In the genomic region with DNA sequence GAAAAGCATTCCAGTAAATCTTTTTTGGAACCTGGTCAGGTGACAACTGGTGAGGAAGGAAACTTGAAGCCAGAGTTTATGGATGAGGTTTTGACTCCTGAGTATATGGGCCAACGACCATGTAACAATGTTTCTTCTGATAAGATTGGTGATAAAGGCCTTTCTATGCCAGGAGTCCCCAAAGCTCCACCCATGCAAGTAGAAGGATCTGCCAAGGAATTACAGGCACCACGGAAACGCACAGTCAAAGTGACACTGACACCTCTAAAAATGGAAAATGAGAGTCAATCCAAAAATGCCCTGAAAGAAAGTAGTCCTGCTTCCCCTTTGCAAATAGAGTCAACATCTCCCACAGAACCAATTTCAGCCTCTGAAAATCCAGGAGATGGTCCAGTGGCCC, we compare ENCODE assay signal across 20 cellular contexts. TPM values are rescaled to one million over a fixed set of nuclear protein-coding genes. Genes with fewer than 3 reads are reported as not detected.
DNase-seq lines count a peak whose midpoint lies in the region; ATAC-seq and TF ChIP-seq lines count a peak whose summit lies in the region.
"Had no signal": no experiment of that assay in that cellular context is flagged by ENCODE, and none has a peak within 500 bp of the region (broad histone marks: within the 10 kb centered on the region; RNA-seq: fewer than 3 reads in every experiment).

No MANE protein-coding gene starts in this region.

- peaks cover 0 to 99% (median 9%) of the 10 kb centered on the region in 3 donors for H3K36me3 ChIP-seq in Peyer's patch

- peaks cover 21 to 49% of the 10 kb centered on the region in 2 donors for H3K36me3 Mint-ChIP-seq in activated T-cell treated with anti-CD3 and anti-CD28 coated beads, Interleukin-2, amount 50 U/mL, for 72 hours (ENCODE audit: insufficient read depth in 2 of 2)
- H3K36me3 Mint-ChIP-seq in natural killer cell, result peaks cover 42% of the 10 kb centered on the region
- peaks cover 67% of the 10 kb centered on the region for H3K36me3 Mint-ChIP-seq in natural killer cell treated with Interleukin-12 subunit alpha and Interleukin-12 subunit beta and Interleukin-15 and Interleukin-18, amount 100 ng/mL, for 72 hours
- peaks cover 65% of the 10 kb centered on the region for H3K36me3 Mint-ChIP-seq in activated naive CD8-positive, alpha-beta T cell treated with anti-CD3 and anti-CD28 coated beads, Interleukin-2, amount 50 U/mL, for 24 hours (ENCODE audit: low read depth)
- peaks cover 48 to 70% of the 10 kb centered on the region in 2 donors for H3K36me3 Mint-ChIP-seq in stimulated activated naive B cell treated with anti-CD40 and anti-IgM and Interleukin-4, amounts not matched to agents 10 μg/mL and 1 μg/mL and 100 μg/mL, for 72 hours

- H3K4me1 ChIP-seq in Peyer's patch, result no peaks in the 10 kb centered on the region
- H3K4me1 ChIP-seq: BLaER1 had no signal

- H3K4me3 Mint-ChIP-seq in activated T-cell treated with anti-CD3 and anti-CD28 coated beads, Interleukin-2, amount 50 U/mL, for 72 hours, result no peak overlapping the region
- H3K4me3 Mint-ChIP-seq in natural killer cell, result no peak overlapping the region
- H3K4me3 Mint-ChIP-seq in natural killer cell treated with Interleukin-12 subunit alpha and Interleukin-12 subunit beta and Interleukin-15 and Interleukin-18, amount 100 ng/mL, for 72 hours, result no peak overlapping the region
- no peak overlapping the region for H3K4me3 Mint-ChIP-seq in activated naive CD8-positive, alpha-beta T cell treated with anti-CD3 and anti-CD28 coated beads, Interleukin-2, amount 50 U/mL, for 24 hours
- H3K4me3 Mint-ChIP-seq in stimulated activated naive B cell treated with anti-CD40 and anti-IgM and Interleukin-4, amounts not matched to agents 10 μg/mL and 1 μg/mL and 100 μg/mL, for 72 hours, result no peak overlapping the region
- H3K4me3 Mint-ChIP-seq: H9 had no signal

- no peaks in the 10 kb centered on the region for H3K9me3 Mint-ChIP-seq in activated T-cell treated with anti-CD3 and anti-CD28 coated beads, Interleukin-2, amount 50 U/mL, for 72 hours
- H3K9me3 Mint-ChIP-seq in natural killer cell, result no peaks in the 10 kb centered on the region
- H3K9me3 Mint-ChIP-seq in natural killer cell treated with Interleukin-12 subunit alpha and Interleukin-12 subunit beta and Interleukin-15 and Interleukin-18, amount 100 ng/mL, for 72 hours, result no peaks in the 10 kb centered on the region
- H3K9me3 Mint-ChIP-seq in activated naive CD8-positive, alpha-beta T cell treated with anti-CD3 and anti-CD28 coated beads, Interleukin-2, amount 50 U/mL, for 24 hours, result no peaks in the 10 kb centered on the region
- no peaks in the 10 kb centered on the region for H3K9me3 Mint-ChIP-seq in stimulated activated naive B cell treated with anti-CD40 and anti-IgM and Interleukin-4, amounts not matched to agents 10 μg/mL and 1 μg/mL and 100 μg/mL, for 72 hours
- H3K9me3 Mint-ChIP-seq: CD4-positive, alpha-beta memory T cell; H9 had no signal

- H3K4me1 Mint-ChIP-seq in activated T-cell treated with anti-CD3 and anti-CD28 coated beads, Interleukin-2, amount 50 U/mL, for 72 hours (ENCODE audit: low read depth), result no peaks in the 10 kb centered on the region
- peaks cover 0 to 10% of the 10 kb centered on the region in 2 donors for H3K4me1 Mint-ChIP-seq in natural killer cell
- H3K4me1 Mint-ChIP-seq in natural killer cell treated with Interleukin-12 subunit alpha and Interleukin-12 subunit beta and Interleukin-15 and Interleukin-18, amount 100 ng/mL, for 72 hours (ENCODE audit: low read depth in 2 of 2), result peaks cover 0 to 3% of the 10 kb centered on the region in 2 donors
- no peaks in the 10 kb centered on the region for H3K4me1 Mint-ChIP-seq in activated naive CD8-positive, alpha-beta T cell treated with anti-CD3 and anti-CD28 coated beads, Interleukin-2, amount 50 U/mL, for 24 hours
- peaks cover 0 to 2% of the 10 kb centered on the region in 2 donors for H3K4me1 Mint-ChIP-seq in stimulated activated naive B cell treated with anti-CD40 and anti-IgM and Interleukin-4, amounts not matched to agents 10 μg/mL and 1 μg/mL and 100 μg/mL, for 72 hours
- H3K4me1 Mint-ChIP-seq: H9 had no signal

- H3K4me3 ChIP-seq in Peyer's patch, result no peak overlapping the region
- H3K4me3 ChIP-seq: BLaER1 had no signal

- peak overlapping the region; percentile 24 for H3K27ac Mint-ChIP-seq in activated T-cell treated with anti-CD3 and anti-CD28 coated beads, Interleukin-2, amount 50 U/mL, for 72 hours
- peak overlapping the region; percentile 1 to 18 for H3K27ac Mint-ChIP-seq in natural killer cell
- no peak overlapping the region for H3K27ac Mint-ChIP-seq in natural killer cell treated with Interleukin-12 subunit alpha and Interleukin-12 subunit beta and Interleukin-15 and Interleukin-18, amount 100 ng/mL, for 72 hours
- H3K27ac Mint-ChIP-seq in activated naive CD8-positive, alpha-beta T cell treated with anti-CD3 and anti-CD28 coated beads, Interleukin-2, amount 50 U/mL, for 24 hours, result peak overlapping the region; percentile 63
- H3K27ac Mint-ChIP-seq in stimulated activated naive B cell treated with anti-CD40 and anti-IgM and Interleukin-4, amounts not matched to agents 10 μg/mL and 1 μg/mL and 100 μg/mL, for 72 hours, result peak overlapping the region; percentile 38

- H3K9me3 ChIP-seq in Peyer's patch, result no peaks in the 10 kb centered on the region
- H3K9me3 ChIP-seq: BLaER1 had no signal

- DNase-seq in activated T-cell treated with anti-CD3 and anti-CD28 coated beads, Interleukin-2, amount 50 U/mL, for 72 hours, result no peak
- DNase-seq in activated T-cell treated with anti-CD3 and anti-CD28 coated beads for 4 hours, result no peak
- DNase-seq in natural killer cell, result no peak
- no peak for DNase-seq in natural killer cell treated with Interleukin-12 subunit alpha and Interleukin-12 subunit beta and Interleukin-15 and Interleukin-18, amount 100 ng/mL, for 72 hours (ENCODE audit: low spot score)
- no peak for DNase-seq in activated naive CD8-positive, alpha-beta T cell treated with anti-CD3 and anti-CD28 coated beads, Interleukin-2, amount 50 U/mL, for 24 hours
- DNase-seq in stimulated activated naive B cell treated with anti-CD40 and anti-IgM and Interleukin-4, amounts not matched to agents 10 μg/mL and 1 μg/mL and 100 μg/mL, for 72 hours, result no peak
- no peak for DNase-seq in Peyer's patch
- DNase-seq: CD4-positive, alpha-beta memory T cell; DMS53; EL; H9; NCI-H1417; NCI-H187 treated with DMSO at 0.1 percent for 48 hours; NCI-H2227 treated with DMSO at 0.1 percent for 48 hours; NCI-H524; NCI-H82; PC-3 had no signal

- H3K27me3 Mint-ChIP-seq in activated T-cell treated with anti-CD3 and anti-CD28 coated beads, Interleukin-2, amount 50 U/mL, for 72 hours (ENCODE audit: low read depth), result no peaks in the 10 kb centered on the region
- H3K27me3 Mint-ChIP-seq in natural killer cell (ENCODE audit: low read depth in 2 of 2), result no peaks in the 10 kb centered on the region
- H3K27me3 Mint-ChIP-seq in natural killer cell treated with Interleukin-12 subunit alpha and Interleukin-12 subunit beta and Interleukin-15 and Interleukin-18, amount 100 ng/mL, for 72 hours, result no peaks in the 10 kb centered on the region
- H3K27me3 Mint-ChIP-seq in activated naive CD8-positive, alpha-beta T cell treated with anti-CD3 and anti-CD28 coated beads, Interleukin-2, amount 50 U/mL, for 24 hours, result no peaks in the 10 kb centered on the region
- H3K27me3 Mint-ChIP-seq in stimulated activated naive B cell treated with anti-CD40 and anti-IgM and Interleukin-4, amounts not matched to agents 10 μg/mL and 1 μg/mL and 100 μg/mL, for 72 hours, result no peaks in the 10 kb centered on the region
- H3K27me3 Mint-ChIP-seq: CD4-positive, alpha-beta memory T cell had no signal

- H3K27ac ChIP-seq in Peyer's patch, result no peak overlapping the region
- H3K27ac ChIP-seq: BLaER1, HL-60 had no signal

- no peaks in the 10 kb centered on the region for H3K27me3 ChIP-seq in Peyer's patch
- H3K27me3 ChIP-seq: BLaER1 had no signal

- ATAC-seq in activated T-cell treated with anti-CD3 and anti-CD28 coated beads, Interleukin-2, amount 50 U/mL, for 72 hours (replicated peaks in 1 of 2), result no peak
- ATAC-seq in natural killer cell, result no peak
- ATAC-seq in natural killer cell treated with Interleukin-12 subunit alpha and Interleukin-12 subunit beta and Interleukin-15 and Interleukin-18, amount 100 ng/mL, for 72 hours, result no peak
- no peak for ATAC-seq in activated naive CD8-positive, alpha-beta T cell treated with anti-CD3 and anti-CD28 coated beads, Interleukin-2, amount 50 U/mL, for 24 hours
- ATAC-seq in stimulated activated naive B cell treated with anti-CD40 and anti-IgM and Interleukin-4, amounts not matched to agents 10 μg/mL and 1 μg/mL and 100 μg/mL, for 72 hours (replicated peaks), result no peak
- no peak for ATAC-seq in HG03378 (IDR thresholded peaks at IDR 0.05; ENCODE audit: unreplicated experiment)
- ATAC-seq: PC-3 had no signal

- intact Hi-C loops in natural killer cell (cut with micrococcal nuclease), result no loop called here

- no peak for TF ChIP-seq CTCF in natural killer cell (IDR thresholded peaks at IDR 0.05)
- no peak for TF ChIP-seq CTCF in Peyer's patch (IDR thresholded peaks at IDR 0.05)

- no peak for TF ChIP-seq POLR2A in Peyer's patch (IDR thresholded peaks at IDR 0.05)

RNA-seq across cellular contexts. Expression of a gene that starts 24.1 kb away (rescaled TPM):
- 1 to 10 TPM in 1 of 2 donors, under 1 TPM in 1; 0.74 to 1.4 TPM for total RNA-seq in activated T-cell treated with anti-CD3 and anti-CD28 coated beads, Interleukin-2, amount 50 U/mL, for 72 hours
- total RNA-seq in natural killer cell, result under 1 TPM in 1 of 3 donors, not detected in 2; 0.43 TPM
- 1 to 10 TPM; 2.5 to 3.4 TPM for total RNA-seq in natural killer cell treated with Interleukin-12 subunit alpha and Interleukin-12 subunit beta and Interleukin-15 and Interleukin-18, amount 100 ng/mL, for 72 hours
- 10 to 100 TPM in 3 of 4 donors, 1 to 10 TPM in 1; 5.8 to 68.4 (median 37.5) TPM for total RNA-seq in Peyer's patch

RNA-seq across cellular contexts. Expression of a gene that starts 27.8 kb away (rescaled TPM):
- total RNA-seq in activated T-cell treated with anti-CD3 and anti-CD28 coated beads, Interleukin-2, amount 50 U/mL, for 72 hours, result 10 to 100 TPM; 18.1 to 18.6 TPM
- total RNA-seq in natural killer cell, result 10 to 100 TPM in 1 of 3 donors, 1 to 10 TPM in 2; 4.1 to 11.0 (median 9.3) TPM
- total RNA-seq in natural killer cell treated with Interleukin-12 subunit alpha and Interleukin-12 subunit beta and Interleukin-15 and Interleukin-18, amount 100 ng/mL, for 72 hours, result 1 to 10 TPM; 6.9 to 9.8 TPM
- 100 to 1,000 TPM in 3 of 4 donors, 10 to 100 TPM in 1; 48.7 to 263 (median 204) TPM for total RNA-seq in Peyer's patch

Comparison
In these comparisons a context has a peak if more than half of its experiments do, and no peak if none do; other contexts are left out.
1. H3K27ac Mint-ChIP-seq: peak in activated T-cell treated with anti-CD3 and anti-CD28 coated beads, Interleukin-2, amount 50 U/mL, for 72 hours (single experiment), natural killer cell (2 of 2), activated naive CD8-positive, alpha-beta T cell treated with anti-CD3 and anti-CD28 coated beads, Interleukin-2, amount 50 U/mL, for 24 hours (single experiment) and stimulated activated naive B cell treated with anti-CD40 and anti-IgM and Interleukin-4, amounts not matched to agents 10 μg/mL and 1 μg/mL and 100 μg/mL, for 72 hours (single experiment); none in natural killer cell treated with Interleukin-12 subunit alpha and Interleukin-12 subunit beta and Interleukin-15 and Interleukin-18, amount 100 ng/mL, for 72 hours (0 of 2).